Comparison of ENCODE assay signal across 9 cellular contexts in the genomic region with DNA sequence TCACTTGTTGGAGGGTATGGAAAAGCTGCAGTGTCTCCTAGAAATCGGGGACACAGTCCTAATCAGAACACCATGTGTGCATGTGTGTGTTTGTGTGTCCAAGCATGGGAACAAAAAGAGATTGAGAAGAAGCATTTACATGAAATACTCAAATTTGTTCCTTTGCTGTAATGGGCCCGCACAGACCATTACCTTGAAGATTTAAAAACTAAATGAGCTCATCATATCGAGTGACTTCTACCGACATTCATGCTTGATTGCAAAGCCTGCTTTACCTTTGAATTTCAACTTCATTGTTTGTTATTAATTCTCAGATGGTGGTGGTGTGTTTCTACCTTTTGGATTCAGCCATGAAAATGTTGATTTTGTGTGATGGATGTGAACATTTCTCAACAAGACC.
DNase-seq lines count a peak whose midpoint lies in the region; ATAC-seq and TF ChIP-seq lines count a peak whose summit lies in the region.
"Had no signal": no experiment of that assay in that cellular context is flagged by ENCODE, and none has a peak within 500 bp of the region (broad histone marks: within the 10 kb centered on the region; RNA-seq: fewer than 3 reads in every experiment).

No MANE protein-coding gene starts in this region.

- DNase-seq in GM23248 (no peak), activated B cell treated with CpG ODN at 0.5 μM for 24 hours (no peak), foreskin keratinocyte (no peak), H9 (no peak)
- no peak for DNase-seq in stimulated activated naive B cell treated with anti-CD40 and anti-IgM and Interleukin-4, amounts not matched to agents 10 μg/mL and 1 μg/mL and 100 μg/mL, for 72 hours

- H3K23ac ChIP-seq in H9 (ENCODE audit: insufficient read length, low read depth, low read length), result no peak overlapping the region

- no peak overlapping the region for H3K9ac ChIP-seq in GM23248
- H3K9ac ChIP-seq in H9 (ENCODE audit: extremely low read depth, insufficient read length, low read length), result no peak overlapping the region

- 0 out of 2 replicates have a peak, but pooled peaks cover 7% of the 10 kb centered on the region for H4K20me1 ChIP-seq in GM23248 (ENCODE audit: insufficient read depth)
- no peaks in the 10 kb centered on the region for H4K20me1 ChIP-seq in H9 (ENCODE audit: control insufficient read depth, insufficient read depth, insufficient read length)

- no peak overlapping the region for H2AFZ ChIP-seq in GM23248
- no peak overlapping the region for H2AFZ ChIP-seq in H9 (ENCODE audit: low read length)

- WGBS in GM23248 (ENCODE audit: low coverage in 1 of 2, low lambda C conversion rate in 2 of 2, missing lambda C conversion rate in 2 of 2), 2 experiments, result 49 to 55% methylated on average over 4 of the region's 4 CpGs
- no CpG with 5 or more reads among the region's 4 CpGs for WGBS in H9 (ENCODE audit: extremely low coverage, insufficient read length, low lambda C conversion rate)

- H3K27ac ChIP-seq in GM23248 (no peak overlapping the region), foreskin keratinocyte (peak overlapping the region; percentile 14), H9 (ENCODE audit: insufficient read length, low read depth, low read length) (no peak overlapping the region)
- H3K27ac ChIP-seq: SJSA1 had no signal

- intact Hi-C loops in activated B cell treated with CpG ODN at 0.5 μM for 24 hours (cut with micrococcal nuclease), result loop anchor here (10.0 kb wide), 1 partner anchor 238 kb away; the partner anchor contains the start of genes C11orf71 and RBM7

- no peak overlapping the region for H3T11ph ChIP-seq in H9 (ENCODE audit: low read length)

- H2BK20ac ChIP-seq in H9 (ENCODE audit: low read depth, low read length, poor library complexity, severe bottlenecking), result no peak overlapping the region

- H3K27ac Mint-ChIP-seq in activated B cell treated with CpG ODN at 0.5 μM for 24 hours (peak overlapping the region; percentile 7), H9 (no peak overlapping the region)
- H3K27ac Mint-ChIP-seq in stimulated activated naive B cell treated with anti-CD40 and anti-IgM and Interleukin-4, amounts not matched to agents 10 μg/mL and 1 μg/mL and 100 μg/mL, for 72 hours, result peak overlapping the region; percentile 85

- no peak overlapping the region for H4K5ac ChIP-seq in H9 (ENCODE audit: insufficient read length, low read depth, low read length)

- no peak overlapping the region for H3K4ac ChIP-seq in H9 (ENCODE audit: low read depth, low read length)

- H3K27me3 Mint-ChIP-seq in activated B cell treated with CpG ODN at 0.5 μM for 24 hours (no peaks in the 10 kb centered on the region), H9 (ENCODE audit: low read depth) (peaks cover 16% of the 10 kb centered on the region)
- H3K27me3 Mint-ChIP-seq in stimulated activated naive B cell treated with anti-CD40 and anti-IgM and Interleukin-4, amounts not matched to agents 10 μg/mL and 1 μg/mL and 100 μg/mL, for 72 hours, result no peaks in the 10 kb centered on the region

- TF ChIP-seq CTCF in activated B cell treated with CpG ODN at 0.5 μM for 24 hours (IDR thresholded peaks at IDR 0.05), result no peak
- no peak for TF ChIP-seq CTCF in foreskin keratinocyte (conservative IDR thresholded peaks at IDR 0.05)
- no peak for TF ChIP-seq CTCF in H9 (conservative IDR thresholded peaks at IDR 0.05)

- H3K23me2 ChIP-seq in H9 (ENCODE audit: insufficient read length, low read depth, low read length, poor library complexity, severe bottlenecking), result no peaks in the 10 kb centered on the region

- H4K8ac ChIP-seq in H9 (replicated peaks; ENCODE audit: insufficient read length, low read depth, low read length), result no peak overlapping the region

- peaks cover 88% of the 10 kb centered on the region for H3K4me1 Mint-ChIP-seq in activated B cell treated with CpG ODN at 0.5 μM for 24 hours
- H3K4me1 Mint-ChIP-seq in stimulated activated naive B cell treated with anti-CD40 and anti-IgM and Interleukin-4, amounts not matched to agents 10 μg/mL and 1 μg/mL and 100 μg/mL, for 72 hours, result peaks cover 65 to 93% of the 10 kb centered on the region in 2 donors
- H3K4me1 Mint-ChIP-seq in H9, result peaks cover 10 to 40% of the 10 kb centered on the region in 2 experiments

- H3K4me1 ChIP-seq in GM23248 (ENCODE audit: insufficient read depth), result peaks cover 35% of the 10 kb centered on the region
- H3K4me1 ChIP-seq in foreskin keratinocyte, result peaks cover 35% of the 10 kb centered on the region
- H3K4me1 ChIP-seq in H9 (ENCODE audit: insufficient read depth, low read length), result no peaks in the 10 kb centered on the region

- no peak overlapping the region for H3K14ac ChIP-seq in H9 (ENCODE audit: insufficient read depth, low read length)

- no peaks in the 10 kb centered on the region for H3K79me2 ChIP-seq in GM23248 (ENCODE audit: insufficient read depth)
- H3K79me2 ChIP-seq in H9 (ENCODE audit: insufficient read depth, low read length), result no peaks in the 10 kb centered on the region

- no peaks in the 10 kb centered on the region for H3K36me3 ChIP-seq in GM23248 (ENCODE audit: low read depth)
- H3K36me3 ChIP-seq: SJSA1 had no signal

- no peak overlapping the region for H2BK15ac ChIP-seq in H9 (ENCODE audit: low read depth, low read length)

- H3K18ac ChIP-seq in H9 (ENCODE audit: insufficient read length, low read depth, low read length), result no peak overlapping the region

- no peak overlapping the region for H2BK12ac ChIP-seq in H9 (ENCODE audit: insufficient read length, low read depth, low read length)

- H2AK5ac ChIP-seq in H9 (ENCODE audit: insufficient read length, low read length), result no peak overlapping the region

- no peak overlapping the region for H2BK120ac ChIP-seq in H9 (ENCODE audit: low read depth, low read length, poor library complexity, severe bottlenecking)

- H3K4me2 ChIP-seq in GM23248 (ENCODE audit: unreplicated experiment) (peak overlapping the region; percentile 62), H9 (ENCODE audit: insufficient read depth, insufficient read length, low read length) (no peak overlapping the region)

- in situ Hi-C loops in GM23248 (cut with MboI), result no loop called here

- H3F3A ChIP-seq in GM23248 (ENCODE audit: insufficient read depth), result peaks cover 30% of the 10 kb centered on the region; the same call in 1 of the 2 replicates

- H3K4me3 Mint-ChIP-seq in activated B cell treated with CpG ODN at 0.5 μM for 24 hours (peak overlapping the region; percentile 65), H9 (no peak overlapping the region)
- H3K4me3 Mint-ChIP-seq in stimulated activated naive B cell treated with anti-CD40 and anti-IgM and Interleukin-4, amounts not matched to agents 10 μg/mL and 1 μg/mL and 100 μg/mL, for 72 hours, result peak overlapping the region; percentile 64 to 65

- CTCF ChIA-PET in activated B cell treated with CpG ODN at 0.5 μM for 24 hours (lab: Charles Lee), result interaction anchor here (1.9 to 3.9 kb wide), 2 partner anchors 14 to 95 kb away, joined by 5 to 11 read pairs; no protein-coding TSS in a partner anchor

- H3K36me3 Mint-ChIP-seq in activated B cell treated with CpG ODN at 0.5 μM for 24 hours (ENCODE audit: low read depth) (no peaks in the 10 kb centered on the region), H9 (ENCODE audit: insufficient read depth in 1 of 3, low read depth in 3 of 3) (no peaks in the 10 kb centered on the region; a peak in 1 of 7 replicates)
- H3K36me3 Mint-ChIP-seq in stimulated activated naive B cell treated with anti-CD40 and anti-IgM and Interleukin-4, amounts not matched to agents 10 μg/mL and 1 μg/mL and 100 μg/mL, for 72 hours, result no peaks in the 10 kb centered on the region

- no peaks in the 10 kb centered on the region for H3K9me3 Mint-ChIP-seq in activated B cell treated with CpG ODN at 0.5 μM for 24 hours
- H3K9me3 Mint-ChIP-seq in stimulated activated naive B cell treated with anti-CD40 and anti-IgM and Interleukin-4, amounts not matched to agents 10 μg/mL and 1 μg/mL and 100 μg/mL, for 72 hours, result peaks cover 1 to 2% of the 10 kb centered on the region in 2 donors
- no peaks in the 10 kb centered on the region for H3K9me3 Mint-ChIP-seq in H9

- H2BK5ac ChIP-seq in H9 (ENCODE audit: insufficient read length, low read length), result no peak overlapping the region

- no peak overlapping the region for H4K91ac ChIP-seq in H9 (ENCODE audit: insufficient read length, low read depth, low read length)

- peaks cover 10% of the 10 kb centered on the region; the same call in 1 of the 2 replicates for H3K27me3 ChIP-seq in GM23248 (replicated peaks; ENCODE audit: insufficient read depth)
- H3K27me3 ChIP-seq in foreskin keratinocyte, result peaks cover 45% of the 10 kb centered on the region
- H3K27me3 ChIP-seq in H9 (ENCODE audit: insufficient read depth, low read length), result no peaks in the 10 kb centered on the region

- ATAC-seq in activated B cell treated with CpG ODN at 0.5 μM for 24 hours (ENCODE audit: low read depth), result no peak
- no peak for ATAC-seq in foreskin keratinocyte
- peak; percentile 41 to 50 for ATAC-seq in stimulated activated naive B cell treated with anti-CD40 and anti-IgM and Interleukin-4, amounts not matched to agents 10 μg/mL and 1 μg/mL and 100 μg/mL, for 72 hours (replicated peaks)
- ATAC-seq in GM21360 (IDR thresholded peaks at IDR 0.05; ENCODE audit: unreplicated experiment), result no peak
- no peak for ATAC-seq in esophagus mucosa
- no peak for ATAC-seq in HG03175 (IDR thresholded peaks at IDR 0.05; ENCODE audit: unreplicated experiment)

- no peak overlapping the region for H3K56ac ChIP-seq in H9 (ENCODE audit: insufficient read length, low read depth, low read length)

- H3K9me2 ChIP-seq in GM23248 (ENCODE audit: insufficient read depth), result no peaks in the 10 kb centered on the region

- no peak overlapping the region for H3K4me3 ChIP-seq in GM23248
- H3K4me3 ChIP-seq: SJSA1 had no signal

- H3K79me1 ChIP-seq in H9 (ENCODE audit: insufficient read depth, low read depth, low read length, poor library complexity, severe bottlenecking), result no peaks in the 10 kb centered on the region

- no peaks in the 10 kb centered on the region for H3K9me3 ChIP-seq in GM23248 (ENCODE audit: low read depth)
- no peaks in the 10 kb centered on the region for H3K9me3 ChIP-seq in H9 (ENCODE audit: control insufficient read depth, low read depth, low read length)
- H3K9me3 ChIP-seq: SJSA1 had no signal

- POLR2A ChIA-PET in activated B cell treated with CpG ODN at 0.5 μM for 24 hours (lab: Charles Lee), result interaction anchor here (0.6 kb wide), 1 partner anchor 35 kb away, joined by 3 read pairs; no protein-coding TSS in a partner anchor

Comparison
In these comparisons a context has a peak if more than half of its experiments do, and no peak if none do; other contexts are left out.
1. ATAC-seq: peak in stimulated activated naive B cell treated with anti-CD40 and anti-IgM and Interleukin-4, amounts not matched to agents 10 μg/mL and 1 μg/mL and 100 μg/mL, for 72 hours (2 of 2); none in activated B cell treated with CpG ODN at 0.5 μM for 24 hours (single experiment), foreskin keratinocyte (single experiment), GM21360 (single experiment), esophagus mucosa (single experiment) and HG03175 (single experiment).
2. H3K27ac Mint-ChIP-seq: peak in activated B cell treated with CpG ODN at 0.5 μM for 24 hours (single experiment) and stimulated activated naive B cell treated with anti-CD40 and anti-IgM and Interleukin-4, amounts not matched to agents 10 μg/mL and 1 μg/mL and 100 μg/mL, for 72 hours (single experiment); none in H9 (0 of 3).
3. H3K4me3 Mint-ChIP-seq: peak in activated B cell treated with CpG ODN at 0.5 μM for 24 hours (single experiment) and stimulated activated naive B cell treated with anti-CD40 and anti-IgM and Interleukin-4, amounts not matched to agents 10 μg/mL and 1 μg/mL and 100 μg/mL, for 72 hours (2 of 2); none in H9 (0 of 2).